10 cellular contexts compared by ENCODE assay signal in the genomic region with DNA sequence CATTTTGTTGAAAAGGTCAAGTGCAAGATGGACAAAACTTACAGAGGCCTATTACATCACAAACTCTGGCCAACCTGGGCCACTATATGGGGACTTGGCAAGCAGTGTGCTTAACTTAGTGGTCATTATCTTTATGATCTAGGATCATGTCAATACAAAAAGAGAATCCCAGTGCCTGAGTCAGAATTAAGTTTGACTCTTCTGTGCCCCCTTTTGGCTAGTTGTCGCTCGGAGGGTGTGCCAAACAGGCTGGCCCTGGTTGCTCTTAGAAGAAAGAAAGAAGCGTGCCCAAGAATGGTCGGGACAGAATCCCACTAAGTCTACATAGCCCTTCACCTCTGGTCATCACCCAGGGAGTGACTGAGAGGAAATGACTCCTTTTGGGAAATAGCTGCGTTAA.
DNase-seq lines count a peak whose midpoint lies in the region; ATAC-seq and TF ChIP-seq lines count a peak whose summit lies in the region.
"Had no signal": no experiment of that assay in that cellular context is flagged by ENCODE, and none has a peak within 500 bp of the region (broad histone marks: within the 10 kb centered on the region; RNA-seq: fewer than 3 reads in every experiment).

No MANE protein-coding gene starts in this region.

- no peaks in the 10 kb centered on the region for H4K20me1 ChIP-seq in PC-3 (ENCODE audit: low read length)

- H3K4me3 ChIP-seq in GM12865 (ENCODE audit: low read depth, low read length) (no peak overlapping the region), PC-3 (ENCODE audit: low read length) (no peak overlapping the region), left lung (no peak overlapping the region), aorta (ENCODE audit: low read length in 2 of 2) (no peak overlapping the region)

- 68 to 69% methylated on average over 5 of the region's 5 CpGs for WGBS in aorta, 2 donors

- peak; percentile 18 for DNase-seq in GM12865 (ENCODE audit: low read depth)
- peak; percentile 76 for DNase-seq in PC-3
- peak; percentile 32 for DNase-seq in activated naive CD4-positive, alpha-beta T cell treated with anti-CD3 and anti-CD28 coated beads, Interleukin-2, amount 50 U/mL, for 16 hours
- DNase-seq in stimulated activated CD4-positive, alpha-beta T cell treated with anti-CD3 and anti-CD28 coated beads, Interleukin-1b, Interleukin-23, amount 100 ng/mL, for 1 hour (ENCODE audit: low read depth in 2 of 2) = peak; percentile 1 to 5
- DNase-seq in left lung = no peak
- DNase-seq in NCI-H2107 treated with DMSO at 0.1 percent for 48 hours (lab: John Stamatoyannopoulos, UW; ENCODE audit: unreplicated experiment) = no peak
- no peak for DNase-seq in aorta
- no peak for DNase-seq in SHP77 treated with DMSO at 0.1 percent for 48 hours (lab: John Stamatoyannopoulos, UW)
- DNase-seq: naive B cell, substantia nigra had no signal

- H3K9me3 ChIP-seq in PC-3 (ENCODE audit: low read length) (no peaks in the 10 kb centered on the region), left lung (no peaks in the 10 kb centered on the region), aorta (ENCODE audit: control insufficient read depth, low read length) (peaks cover 1% of the 10 kb centered on the region)

- H3K4me1 ChIP-seq in PC-3 (ENCODE audit: insufficient read depth, low read length) = no peaks in the 10 kb centered on the region
- no peaks in the 10 kb centered on the region for H3K4me1 ChIP-seq in left lung
- no peaks in the 10 kb centered on the region for H3K4me1 ChIP-seq in aorta (ENCODE audit: control insufficient read depth in 1 of 2, insufficient read depth in 2 of 2, low read length in 2 of 2)

- CTCF ChIA-PET in PC-3 (lab: Charles Lee) = no interaction called here

- intact Hi-C loops in PC-3 (cut with micrococcal nuclease) = no loop called here
- intact Hi-C loops in left lung (cut with DNase I) = no loop called here
- intact Hi-C loops in aorta (cut with DNase I) = no loop called here

- H3K9me2 ChIP-seq in PC-3 (replicated peaks; ENCODE audit: low read length) = no peaks in the 10 kb centered on the region

- no peaks in the 10 kb centered on the region for H3K27me3 ChIP-seq in PC-3 (ENCODE audit: low read length)
- no peaks in the 10 kb centered on the region for H3K27me3 ChIP-seq in left lung
- no peaks in the 10 kb centered on the region for H3K27me3 ChIP-seq in aorta (ENCODE audit: control insufficient read depth in 1 of 2, insufficient read depth in 2 of 2, low read length in 1 of 2)

- H3K36me3 ChIP-seq in PC-3 (ENCODE audit: low read depth, low read length) (no peaks in the 10 kb centered on the region), left lung (no peaks in the 10 kb centered on the region), aorta (ENCODE audit: control insufficient read depth in 1 of 2, insufficient read depth in 2 of 2, low read length in 1 of 2) (no peaks in the 10 kb centered on the region)

- H3K27ac ChIP-seq in PC-3 (ENCODE audit: low read length) (no peak overlapping the region), left lung (no peak overlapping the region), aorta (ENCODE audit: low read depth in 1 of 2, low read length in 2 of 2) (no peak overlapping the region)

- H3K79me2 ChIP-seq in PC-3 (ENCODE audit: low read length) = no peaks in the 10 kb centered on the region

- ATAC-seq in PC-3 (peak; percentile 74), left lung (no peak), aorta (ENCODE audit: low FRiP score) (no peak)

- no peak overlapping the region for H2AFZ ChIP-seq in PC-3 (ENCODE audit: low read length)

- no peak overlapping the region for H3K4me2 ChIP-seq in PC-3 (ENCODE audit: low read length)

- no peaks in the 10 kb centered on the region for H3F3A ChIP-seq in PC-3 (ENCODE audit: low read length, unreplicated experiment)

- TF ChIP-seq CTCF in GM12865 (IDR thresholded peaks at IDR 0.05; ENCODE audit: insufficient read depth, low read depth, low read length, missing control alignments) = peak; percentile 19
- TF ChIP-seq CTCF in PC-3 (conservative IDR thresholded peaks at IDR 0.05; ENCODE audit: low read depth, low read length) = peak; percentile 64
- no peak for TF ChIP-seq CTCF in left lung (IDR thresholded peaks at IDR 0.05)

- H3K9ac ChIP-seq in PC-3 (ENCODE audit: low read length) = no peak overlapping the region

- POLR2A ChIA-PET in PC-3 (lab: Charles Lee; ENCODE audit: unreplicated experiment) = no interaction called here

- BruUV-seq in PC-3 (replicated peaks; lab: Mats Ljungman, UMichigan) = no TSS peak

Comparison
In these comparisons a context has a peak if more than half of its experiments do, and no peak if none do; other contexts are left out.
1. DNase-seq: peak in GM12865 (single experiment), PC-3 (single experiment), activated naive CD4-positive, alpha-beta T cell treated with anti-CD3 and anti-CD28 coated beads, Interleukin-2, amount 50 U/mL, for 16 hours (single experiment) and stimulated activated CD4-positive, alpha-beta T cell treated with anti-CD3 and anti-CD28 coated beads, Interleukin-1b, Interleukin-23, amount 100 ng/mL, for 1 hour (2 of 2); none in left lung (0 of 2), NCI-H2107 treated with DMSO at 0.1 percent for 48 hours (single experiment), aorta (0 of 2) and SHP77 treated with DMSO at 0.1 percent for 48 hours (single experiment).
2. CTCF ChIP-seq: peak in GM12865 (single experiment) and PC-3 (single experiment); none in left lung (0 of 2).